13 cellular contexts compared by ENCODE assay signal in genomic region chr19:3536429-3537100, GRCh38. TPM values are rescaled to one million over a fixed set of nuclear protein-coding genes. Genes with fewer than 3 reads are reported as not detected.
DNase-seq lines count a peak whose midpoint lies in the region; ATAC-seq and TF ChIP-seq lines count a peak whose summit lies in the region.
"Had no signal": no experiment of that assay in that cellular context is flagged by ENCODE, and none has a peak within 500 bp of the region (broad histone marks: within the 10 kb centered on the region; RNA-seq: fewer than 3 reads in every experiment).

No MANE protein-coding gene starts in this region.

- peaks cover 9% of the 10 kb centered on the region for H3K4me1 ChIP-seq in ovary (ENCODE audit: insufficient read depth)
- no peaks in the 10 kb centered on the region for H3K4me1 ChIP-seq in effector memory CD4-positive, alpha-beta T cell (ENCODE audit: control insufficient read depth, insufficient read depth, low read length, poor library complexity, severe bottlenecking)

- H3K27ac ChIP-seq in WERI-Rb-1 (peak overlapping the region; percentile 16; the same call in 1 of the 2 replicates), ovary (peak overlapping the region in 1 of 2 donors; percentile 78)
- no peak overlapping the region for H3K27ac ChIP-seq in effector memory CD4-positive, alpha-beta T cell (ENCODE audit: insufficient read depth, low read length, poor library complexity, severe bottlenecking)

- no peak overlapping the region for H3K4me3 ChIP-seq in WERI-Rb-1 (ENCODE audit: low read depth, low read length)
- no peak overlapping the region for H3K4me3 ChIP-seq in ovary
- H3K4me3 ChIP-seq in effector memory CD4-positive, alpha-beta T cell (ENCODE audit: insufficient read depth, low read depth, low read length, poor library complexity, severe bottlenecking), result no peak overlapping the region

- no peak for TF ChIP-seq EP300 in ovary (IDR thresholded peaks at IDR 0.05)

- H3K36me3 ChIP-seq in WERI-Rb-1 (peaks cover 67% of the 10 kb centered on the region), ovary (no peaks in the 10 kb centered on the region)
- H3K36me3 ChIP-seq in effector memory CD4-positive, alpha-beta T cell (ENCODE audit: control insufficient read depth, insufficient read depth, low read length), result peaks cover 53% of the 10 kb centered on the region

- H3K27me3 ChIP-seq in WERI-Rb-1 (ENCODE audit: insufficient read depth, low read depth, severe bottlenecking) (no peaks in the 10 kb centered on the region), ovary (no peaks in the 10 kb centered on the region)
- H3K27me3 ChIP-seq in effector memory CD4-positive, alpha-beta T cell (replicated peaks; ENCODE audit: control insufficient read depth, insufficient read depth, low read length, poor library complexity, severe bottlenecking), result no peaks in the 10 kb centered on the region

- DNase-seq in AG20443 (ENCODE audit: low spot score), result peak; percentile 41
- no peak for DNase-seq in WERI-Rb-1
- DNase-seq in head of caudate nucleus, result peak; percentile 33 to 87 (median 69)
- DNase-seq in ovary, result peak; percentile 62 to 76 (median 71)
- no peak for DNase-seq in HuH-7 (ENCODE audit: low spot score)
- no peak for DNase-seq in effector memory CD4-positive, alpha-beta T cell
- DNase-seq in NCI-H748 (lab: John Stamatoyannopoulos, UW; ENCODE audit: unreplicated experiment), result no peak
- DNase-seq: activated naive CD8-positive, alpha-beta T cell treated with anti-CD3 and anti-CD28 coated beads, Interleukin-2, amount 10 ng/mL, durations not matched to agents 7 days and 5 days; effector CD4-positive, alpha-beta T cell; NCI-H2081 treated with DMSO at 0.1 percent for 48 hours; T-helper 9 cell had no signal

- no peak for ATAC-seq in HG03354 (IDR thresholded peaks at IDR 0.05; ENCODE audit: poor library complexity, severe bottlenecking, unreplicated experiment)

- H3K9me3 ChIP-seq in WERI-Rb-1 (ENCODE audit: severe bottlenecking) (no peaks in the 10 kb centered on the region), ovary (no peaks in the 10 kb centered on the region)
- H3K9me3 ChIP-seq in effector memory CD4-positive, alpha-beta T cell (ENCODE audit: control insufficient read depth, low read length), result no peaks in the 10 kb centered on the region

- TF ChIP-seq CTCF in WERI-Rb-1 (IDR thresholded peaks at IDR 0.05; ENCODE audit: low read depth, low read length), result no peak
- no peak for TF ChIP-seq CTCF in ovary (IDR thresholded peaks at IDR 0.05)

- 23 to 47% (median 34%) methylated on average over 26 to 27 of the region's 27 CpGs for WGBS in ovary, 3 donors

- no peak for TF ChIP-seq POLR2A in ovary (IDR thresholded peaks at IDR 0.05)

- intact Hi-C loops in head of caudate nucleus (cut with DNase I) (no loop called here), ovary (cut with DNase I) (no loop called here)

RNA-seq across cellular contexts. Expression of gene TEKTIP1, which starts 2.4 kb away (rescaled TPM):
- total RNA-seq in ovary, result 1 to 10 TPM in 6 of 7 donors, not detected in 1; 1.2 to 5.6 (median 3.8) TPM
- polyA plus RNA-seq in ovary, result under 1 TPM in 1 of 2 donors, not detected in 1; 0.54 TPM
- total RNA-seq: LHCN-M2 had no signal

RNA-seq across cellular contexts. Expression of gene MFSD12, which starts 20.8 kb away (rescaled TPM):
- 100 to 1,000 TPM in 1 of 7 donors, 10 to 100 TPM in 6; 19.2 to 104 (median 36.9) TPM for total RNA-seq in ovary
- 10 to 100 TPM; 17.4 to 21.1 TPM for polyA plus RNA-seq in ovary

RNA-seq across cellular contexts. Expression of gene FZR1, which starts 30.5 kb away (rescaled TPM):
- total RNA-seq in ovary, result 10 to 100 TPM; 20.6 to 54.9 (median 49.3) TPM
- polyA plus RNA-seq in ovary, result 10 to 100 TPM in 1 of 2 donors, 1 to 10 TPM in 1; 3.9 to 33.5 TPM

RNA-seq across cellular contexts. Expression of gene DOHH, which starts 36.1 kb away (rescaled TPM):
- 10 to 100 TPM in 3 of 7 donors, 1 to 10 TPM in 4; 7.1 to 14.5 (median 8.0) TPM for total RNA-seq in ovary
- 1 to 10 TPM in 1 of 2 donors, not detected in 1; 9.1 TPM for polyA plus RNA-seq in ovary

RNA-seq across cellular contexts. Expression of gene HMG20B, which starts 36.2 kb away (rescaled TPM):
- total RNA-seq in ovary, result 100 to 1,000 TPM in 1 of 7 donors, 10 to 100 TPM in 6; 44.5 to 109 (median 60.3) TPM
- 10 to 100 TPM; 33.2 to 71.0 TPM for polyA plus RNA-seq in ovary

Comparison
In these comparisons a context has a peak if more than half of its experiments do, and no peak if none do; other contexts are left out.
1. DNase-seq: peak in AG20443 (single experiment), head of caudate nucleus (42 of 42) and ovary (5 of 5); none in WERI-Rb-1 (single experiment), HuH-7 (single experiment), effector memory CD4-positive, alpha-beta T cell (0 of 3) and NCI-H748 (single experiment).